ENCODE assay signal across 1 cellular context in the genomic region with DNA sequence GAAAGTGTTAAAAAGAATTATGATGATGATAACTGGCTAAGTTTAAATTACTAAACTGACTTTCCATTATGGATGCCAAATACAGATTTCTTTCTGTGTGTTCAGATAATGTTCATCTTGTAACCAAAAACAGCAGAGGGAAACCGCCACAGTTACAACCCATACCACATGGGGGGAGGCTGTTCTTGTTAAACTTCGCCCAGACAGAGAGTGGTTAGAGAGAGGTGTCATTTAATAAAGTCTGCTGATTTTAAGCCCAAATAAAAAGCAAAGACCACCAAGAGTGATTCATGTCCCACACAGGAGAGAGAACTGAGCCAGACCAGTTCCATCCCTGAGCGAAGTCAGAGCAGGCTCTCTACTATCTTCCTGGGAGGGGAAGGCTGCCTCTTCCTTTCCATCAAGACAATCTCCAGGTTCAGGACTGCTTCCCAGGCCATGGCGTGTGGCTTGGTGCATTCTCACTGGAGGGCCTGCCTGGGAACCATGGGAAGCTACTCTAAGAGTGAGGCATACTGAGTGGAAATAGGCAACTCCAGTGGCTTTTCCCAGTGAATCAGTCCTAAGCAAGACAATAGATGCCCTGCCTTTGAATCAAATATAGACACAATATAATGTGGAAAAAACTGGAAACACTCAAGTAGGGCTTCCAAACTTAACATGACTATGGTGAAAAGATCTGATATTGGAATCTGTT.
TF ChIP-seq lines count a peak whose summit lies in the region.

No MANE protein-coding gene starts in this region.

TF ChIP-seq in WTC11, 78 proteins besides CTCF, POLR2A, EP300 and RAD21 (continued from another document):
- TF ChIP-seq, protein P1, sequence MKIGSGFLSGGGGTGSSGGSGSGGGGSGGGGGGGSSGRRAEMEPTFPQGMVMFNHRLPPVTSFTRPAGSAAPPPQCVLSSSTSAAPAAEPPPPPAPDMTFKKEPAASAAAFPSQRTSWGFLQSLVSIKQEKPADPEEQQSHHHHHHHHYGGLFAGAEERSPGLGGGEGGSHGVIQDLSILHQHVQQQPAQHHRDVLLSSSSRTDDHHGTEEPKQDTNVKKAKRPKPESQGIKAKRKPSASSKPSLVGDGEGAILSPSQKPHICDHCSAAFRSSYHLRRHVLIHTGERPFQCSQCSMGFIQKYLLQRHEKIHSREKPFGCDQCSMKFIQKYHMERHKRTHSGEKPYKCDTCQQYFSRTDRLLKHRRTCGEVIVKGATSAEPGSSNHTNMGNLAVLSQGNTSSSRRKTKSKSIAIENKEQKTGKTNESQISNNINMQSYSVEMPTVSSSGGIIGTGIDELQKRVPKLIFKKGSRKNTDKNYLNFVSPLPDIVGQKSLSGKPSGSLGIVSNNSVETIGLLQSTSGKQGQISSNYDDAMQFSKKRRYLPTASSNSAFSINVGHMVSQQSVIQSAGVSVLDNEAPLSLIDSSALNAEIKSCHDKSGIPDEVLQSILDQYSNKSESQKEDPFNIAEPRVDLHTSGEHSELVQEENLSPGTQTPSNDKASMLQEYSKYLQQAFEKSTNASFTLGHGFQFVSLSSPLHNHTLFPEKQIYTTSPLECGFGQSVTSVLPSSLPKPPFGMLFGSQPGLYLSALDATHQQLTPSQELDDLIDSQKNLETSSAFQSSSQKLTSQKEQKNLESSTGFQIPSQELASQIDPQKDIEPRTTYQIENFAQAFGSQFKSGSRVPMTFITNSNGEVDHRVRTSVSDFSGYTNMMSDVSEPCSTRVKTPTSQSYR (CRISPR knock-in tag; IDR thresholded peaks at IDR 0.05): no peak
